17 cellular contexts compared by ENCODE assay signal in genomic region chr3:183828538-183828870, GRCh38.
"Had no signal": no experiment of that assay in that cellular context is flagged by ENCODE, and none has a peak within 500 bp of the region (broad histone marks: within the 10 kb centered on the region; RNA-seq: fewer than 3 reads in every experiment).

No MANE protein-coding gene starts in this region.

- ATAC-seq: gastrocnemius medialis; lower lobe of right lung; natural killer cell treated with Interleukin-12 subunit alpha and Interleukin-12 subunit beta and Interleukin-15 and Interleukin-18, amount 100 ng/mL, for 72 hours had no signal

- H3K36me3 Mint-ChIP-seq: natural killer cell treated with Interleukin-12 subunit alpha and Interleukin-12 subunit beta and Interleukin-15 and Interleukin-18, amount 100 ng/mL, for 72 hours had no signal

- H3K9me3 Mint-ChIP-seq: natural killer cell treated with Interleukin-12 subunit alpha and Interleukin-12 subunit beta and Interleukin-15 and Interleukin-18, amount 100 ng/mL, for 72 hours had no signal

- H3K4me3 Mint-ChIP-seq: natural killer cell treated with Interleukin-12 subunit alpha and Interleukin-12 subunit beta and Interleukin-15 and Interleukin-18, amount 100 ng/mL, for 72 hours had no signal

- H3K27me3 Mint-ChIP-seq: natural killer cell treated with Interleukin-12 subunit alpha and Interleukin-12 subunit beta and Interleukin-15 and Interleukin-18, amount 100 ng/mL, for 72 hours had no signal

- DNase-seq: cortex of kidney; effector memory CD4-positive, alpha-beta T cell; gastrocnemius medialis; islet precursor cell; left ventricle myocardium inferior; lower lobe of right lung; mesenchymal stem cell; midbrain; sigmoid colon; stimulated activated CD4-positive, alpha-beta T cell treated with anti-CD3 and anti-CD28 coated beads, Interleukin-2, amount 100 ng/mL, for 24 hours; stimulated activated CD4-positive, alpha-beta T cell treated with anti-CD3 and anti-CD28 coated beads, Interleukin-4, amount 100 ng/mL, for 4 hours; stimulated activated naive CD4-positive, alpha-beta T cell; stomach had no signal

- H3K27ac ChIP-seq: epithelial cell of prostate, esophagus muscularis mucosa, gastrocnemius medialis, left ventricle myocardium inferior, lower lobe of right lung, sigmoid colon, skin epidermis, stomach had no signal
